ENCODE assay signal across 8 cellular contexts in genomic region chr5:4700082-4700481, GRCh38.
DNase-seq lines count a peak whose midpoint lies in the region; ATAC-seq and TF ChIP-seq lines count a peak whose summit lies in the region.

No MANE protein-coding gene starts in this region.

- H3K27ac Mint-ChIP-seq in endodermal cell (no peak overlapping the region), CD14-positive monocyte (no peak overlapping the region)

- no peaks in the 10 kb centered on the region for H3K36me3 ChIP-seq in H7 (replicated peaks; ENCODE audit: control insufficient read depth, insufficient read depth, low read length)
- H3K36me3 ChIP-seq in endodermal cell (ENCODE audit: control insufficient read depth, insufficient read depth, low read length), result no peaks in the 10 kb centered on the region

- H3K4me3 Mint-ChIP-seq in endodermal cell (no peak overlapping the region), CD14-positive monocyte (no peak overlapping the region)

- H3K27me3 ChIP-seq in H7 (ENCODE audit: control insufficient read depth, insufficient read depth, low read length) (no peaks in the 10 kb centered on the region), endodermal cell (ENCODE audit: control insufficient read depth, insufficient read depth, low read length, poor library complexity, severe bottlenecking) (peaks cover 13% of the 10 kb centered on the region)

- no peak overlapping the region for H3K4me3 ChIP-seq in H7 (ENCODE audit: insufficient read depth, low read depth, low read length)
- H3K4me3 ChIP-seq in endodermal cell (ENCODE audit: low read length), result no peak overlapping the region

- H3K4me1 ChIP-seq in endodermal cell (ENCODE audit: control insufficient read depth, insufficient read depth, low read length), result no peaks in the 10 kb centered on the region

- in situ Hi-C loops in ACHN (cut with HindIII; ENCODE audit: low pct_ligation_motif_present, low pct_unique_long_range_greater_than_20kb, low sequenced_read_pairs), result no loop called here

- 0 to 60% methylated on average over 1 to 6 of the region's 6 CpGs for WGBS in endodermal cell (ENCODE audit: insufficient coverage in 1 of 2, insufficient read length in 1 of 2), 2 experiments

- H3K9me3 Mint-ChIP-seq in endodermal cell, result no peaks in the 10 kb centered on the region
- peaks cover 0 to 3% (median 2%) of the 10 kb centered on the region in 7 donors for H3K9me3 Mint-ChIP-seq in CD14-positive monocyte

- no peak for ATAC-seq in GM19467 (IDR thresholded peaks at IDR 0.05; ENCODE audit: unreplicated experiment)

- H3K27ac ChIP-seq in endodermal cell (ENCODE audit: low read depth, low read length), result no peak overlapping the region

- H3K4me1 Mint-ChIP-seq in endodermal cell (no peaks in the 10 kb centered on the region), CD14-positive monocyte (no peaks in the 10 kb centered on the region)

- intact Hi-C loops in CD14-positive monocyte (cut with micrococcal nuclease), result no loop called here

- TF ChIP-seq CTCF in endodermal cell (conservative IDR thresholded peaks at IDR 0.05) (peak; percentile 92), CD14-positive monocyte (IDR thresholded peaks at IDR 0.05) (no peak)

- H3K9ac ChIP-seq in endodermal cell (ENCODE audit: extremely low read depth, low read length, poor library complexity, severe bottlenecking), result no peak overlapping the region

- H3K36me3 Mint-ChIP-seq in endodermal cell (ENCODE audit: low read depth) (no peaks in the 10 kb centered on the region), CD14-positive monocyte (no peaks in the 10 kb centered on the region)

- H3K27me3 Mint-ChIP-seq in endodermal cell (ENCODE audit: insufficient read depth), result peaks cover 1% of the 10 kb centered on the region
- H3K27me3 Mint-ChIP-seq in CD14-positive monocyte (ENCODE audit: low read depth in 3 of 3), result no peaks in the 10 kb centered on the region

- DNase-seq in ACHN (peak; percentile 73), H7 (peak; percentile 41), NCI-H774 (lab: John Stamatoyannopoulos, UW) (peak; percentile 80), endodermal cell (peak; percentile 93), occipital lobe (lab: John Stamatoyannopoulos, UW) (peak; percentile 44), CD14-positive monocyte (ENCODE audit: low spot score) (no peak), T-helper 1 cell (no peak)

- H3K9me3 ChIP-seq in endodermal cell (ENCODE audit: control insufficient read depth, low read length), result no peaks in the 10 kb centered on the region

Comparison
In these comparisons a context has a peak if more than half of its experiments do, and no peak if none do; other contexts are left out.
1. DNase-seq: peak in ACHN (single experiment), H7 (single experiment), NCI-H774 (single experiment), endodermal cell (single experiment) and occipital lobe (single experiment); none in CD14-positive monocyte (single experiment) and T-helper 1 cell (0 of 5).